18 cellular contexts compared by ENCODE assay signal in the genomic region with DNA sequence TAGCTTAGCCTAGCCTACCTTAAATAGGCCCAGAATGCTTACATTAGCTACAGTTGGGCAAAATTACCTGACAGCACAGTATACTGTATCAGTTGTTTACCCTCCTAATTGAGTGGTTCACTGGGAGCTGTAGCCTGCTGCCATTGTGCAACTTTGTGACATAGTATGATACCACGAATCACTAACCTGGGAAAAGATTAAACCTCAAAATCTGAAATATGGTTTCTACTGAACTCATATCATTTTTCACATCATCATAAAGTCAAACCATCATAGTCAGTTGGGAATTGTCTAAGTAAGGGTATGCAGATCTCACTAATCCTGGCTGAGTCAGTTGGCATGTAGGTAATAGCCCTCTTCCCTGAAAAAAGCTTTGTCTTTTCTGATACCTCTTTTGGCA. TPM values are rescaled to one million over a fixed set of nuclear protein-coding genes. Genes with fewer than 3 reads are reported as not detected.
A peak's percentile ranks its signal among the peaks of the same experiment; 100 is the strongest.
DNase-seq lines count a peak whose midpoint lies in the region; ATAC-seq, FAIRE-seq and TF ChIP-seq lines count a peak whose summit lies in the region.
"Had no signal": no experiment of that assay in that cellular context is flagged by ENCODE, and none has a peak within 500 bp of the region (broad histone marks: within the 10 kb centered on the region; RNA-seq: fewer than 3 reads in every experiment).

No MANE protein-coding gene starts in this region.

- no peaks in the 10 kb centered on the region for H3K9me3 Mint-ChIP-seq in activated naive CD4-positive, alpha-beta T cell treated with anti-CD3 and anti-CD28 coated beads for 36 hours

- peaks cover 4% of the 10 kb centered on the region for H3K36me3 Mint-ChIP-seq in activated naive CD4-positive, alpha-beta T cell treated with anti-CD3 and anti-CD28 coated beads for 36 hours (ENCODE audit: low read depth)

- ATAC-seq in GM21529 (IDR thresholded peaks at IDR 0.05; ENCODE audit: unreplicated experiment) (no peak), left ventricle myocardium superior (no peak)
- ATAC-seq: HCT116, left cardiac atrium had no signal

- no peaks in the 10 kb centered on the region for H3K27me3 Mint-ChIP-seq in activated naive CD4-positive, alpha-beta T cell treated with anti-CD3 and anti-CD28 coated beads for 36 hours (ENCODE audit: low read depth)

- H3K4me1 Mint-ChIP-seq in activated naive CD4-positive, alpha-beta T cell treated with anti-CD3 and anti-CD28 coated beads for 36 hours (ENCODE audit: low read depth), result peaks cover 48% of the 10 kb centered on the region

- peaks cover 20% of the 10 kb centered on the region for H3K4me1 ChIP-seq in HUES64 (ENCODE audit: insufficient read depth, low read length)

- H3K36me3 ChIP-seq in HUES64 (ENCODE audit: insufficient read depth, low read length) (peaks cover 6% of the 10 kb centered on the region; the same call in 1 of the 2 replicates), bronchial epithelial cell (ENCODE audit: control insufficient read depth, insufficient read depth, low read length) (no peaks in the 10 kb centered on the region)
- H3K36me3 ChIP-seq: cardiac muscle cell, suprapubic skin had no signal

- no peak overlapping the region for H3K9ac ChIP-seq in HUES64 (ENCODE audit: low read depth, low read length)

- DNase-seq in activated naive CD4-positive, alpha-beta T cell treated with anti-CD3 and anti-CD28 coated beads for 36 hours, result peak; percentile 23
- no peak for DNase-seq in activated naive CD4-positive, alpha-beta T cell (lab: John Stamatoyannopoulos, UW)
- DNase-seq in bronchial epithelial cell (ENCODE audit: low read depth) (peak; percentile 46), renal cortical epithelial cell (ENCODE audit: low read depth) (peak; percentile 18), SKM-1 (lab: John Stamatoyannopoulos, UW; ENCODE audit: unreplicated experiment) (no peak), left ventricle myocardium superior (no peak)
- DNase-seq: COR-L47, left cardiac atrium, NCI-H1694 treated with DMSO at 0.1 percent for 48 hours, NCI-H2227 treated with DMSO at 0.1 percent for 48 hours, T-helper 1 cell had no signal

- FAIRE-seq in bronchial epithelial cell (lab: Jason Lieb, UNC), result no peak

- WGBS in HUES64, result 85% methylated on average over 1 of the region's 1 CpG

- H3K9me3 ChIP-seq in HUES64 (ENCODE audit: insufficient read depth, low read depth, low read length), result no peaks in the 10 kb centered on the region
- H3K9me3 ChIP-seq: suprapubic skin had no signal

- H3K27ac Mint-ChIP-seq in activated naive CD4-positive, alpha-beta T cell treated with anti-CD3 and anti-CD28 coated beads for 36 hours, result no peak overlapping the region

- intact Hi-C loops in activated naive CD4-positive, alpha-beta T cell treated with anti-CD3 and anti-CD28 coated beads for 36 hours (cut with micrococcal nuclease), result loop anchor here (1.0 kb wide), 1 partner anchor 9 kb away; a partner anchor contains a TSS
- intact Hi-C loops in left ventricle myocardium superior (cut with micrococcal nuclease), result no loop called here

- H3K4me3 ChIP-seq in HUES64 (ENCODE audit: low read length) (no peak overlapping the region), bronchial epithelial cell (ENCODE audit: low read depth, low read length) (no peak overlapping the region)
- H3K4me3 ChIP-seq: cardiac muscle cell, suprapubic skin had no signal

- H3K27ac ChIP-seq in HUES64 (ENCODE audit: low read depth, low read length), result peak overlapping the region; percentile 21; the same call in 1 of the 2 replicates
- H3K27ac ChIP-seq: cardiac muscle cell, suprapubic skin, VCaP had no signal

- H3K27me3 ChIP-seq in HUES64 (ENCODE audit: insufficient read depth, low read length), result no peaks in the 10 kb centered on the region
- H3K27me3 ChIP-seq in bronchial epithelial cell (ENCODE audit: control insufficient read depth, insufficient read depth, low read length), result no peaks in the 10 kb centered on the region
- H3K27me3 ChIP-seq: cardiac muscle cell, suprapubic skin had no signal

- H3K4me3 Mint-ChIP-seq in activated naive CD4-positive, alpha-beta T cell treated with anti-CD3 and anti-CD28 coated beads for 36 hours, result no peak overlapping the region

- no peak for TF ChIP-seq CTCF in bronchial epithelial cell (IDR thresholded peaks at IDR 0.05; ENCODE audit: insufficient read depth, low read length, severe bottlenecking)

- CTCF ChIA-PET in activated naive CD4-positive, alpha-beta T cell treated with anti-CD3 and anti-CD28 coated beads for 36 hours (lab: Charles Lee), result interaction anchor here (1.1 kb wide), 1 partner anchor 12 kb away, joined by 3 read pairs; no protein-coding TSS in a partner anchor

RNA-seq across cellular contexts. Expression of a gene that starts 9.1 kb away (rescaled TPM):
- total RNA-seq in activated naive CD4-positive, alpha-beta T cell treated with anti-CD3 and anti-CD28 coated beads for 36 hours, result 10 to 100 TPM; 21.2 to 21.7 TPM
- polyA plus RNA-seq in HUES64 (2013, experiment 1 of 2), result 17.2 TPM
- 16.7 TPM for polyA plus RNA-seq in HUES64 (2013, experiment 2 of 2)
- total RNA-seq in bronchial epithelial cell (11.8 and 12.5 TPM in 2 replicates), renal cortical epithelial cell (16.7 and 37.7 TPM in 2 replicates), left ventricle myocardium superior (9.7 TPM)

RNA-seq across cellular contexts. Expression of a gene that starts 47.1 kb away (rescaled TPM):
- not detected for total RNA-seq in activated naive CD4-positive, alpha-beta T cell treated with anti-CD3 and anti-CD28 coated beads for 36 hours
- polyA plus RNA-seq in HUES64 (2013, experiment 1 of 2), result 0.35 TPM
- 0.13 TPM for polyA plus RNA-seq in HUES64 (2013, experiment 2 of 2)
- not detected in 2 replicates for total RNA-seq in bronchial epithelial cell
- total RNA-seq in renal cortical epithelial cell, result under 0.01 and 0.17 TPM in 2 replicates
- 0.07 TPM for total RNA-seq in left ventricle myocardium superior
- total RNA-seq: fibroblast of lung had no signal
- polyA plus RNA-seq: cardiac muscle cell, fibroblast of lung had no signal

Comparison
In these comparisons a context has a peak if more than half of its experiments do, and no peak if none do; other contexts are left out.
1. DNase-seq: peak in activated naive CD4-positive, alpha-beta T cell treated with anti-CD3 and anti-CD28 coated beads for 36 hours (single experiment), bronchial epithelial cell (single experiment) and renal cortical epithelial cell (single experiment); none in activated naive CD4-positive, alpha-beta T cell (0 of 4), SKM-1 (single experiment) and left ventricle myocardium superior (single experiment).